Comparison of ENCODE assay signal across 1 cellular context in the genomic region with DNA sequence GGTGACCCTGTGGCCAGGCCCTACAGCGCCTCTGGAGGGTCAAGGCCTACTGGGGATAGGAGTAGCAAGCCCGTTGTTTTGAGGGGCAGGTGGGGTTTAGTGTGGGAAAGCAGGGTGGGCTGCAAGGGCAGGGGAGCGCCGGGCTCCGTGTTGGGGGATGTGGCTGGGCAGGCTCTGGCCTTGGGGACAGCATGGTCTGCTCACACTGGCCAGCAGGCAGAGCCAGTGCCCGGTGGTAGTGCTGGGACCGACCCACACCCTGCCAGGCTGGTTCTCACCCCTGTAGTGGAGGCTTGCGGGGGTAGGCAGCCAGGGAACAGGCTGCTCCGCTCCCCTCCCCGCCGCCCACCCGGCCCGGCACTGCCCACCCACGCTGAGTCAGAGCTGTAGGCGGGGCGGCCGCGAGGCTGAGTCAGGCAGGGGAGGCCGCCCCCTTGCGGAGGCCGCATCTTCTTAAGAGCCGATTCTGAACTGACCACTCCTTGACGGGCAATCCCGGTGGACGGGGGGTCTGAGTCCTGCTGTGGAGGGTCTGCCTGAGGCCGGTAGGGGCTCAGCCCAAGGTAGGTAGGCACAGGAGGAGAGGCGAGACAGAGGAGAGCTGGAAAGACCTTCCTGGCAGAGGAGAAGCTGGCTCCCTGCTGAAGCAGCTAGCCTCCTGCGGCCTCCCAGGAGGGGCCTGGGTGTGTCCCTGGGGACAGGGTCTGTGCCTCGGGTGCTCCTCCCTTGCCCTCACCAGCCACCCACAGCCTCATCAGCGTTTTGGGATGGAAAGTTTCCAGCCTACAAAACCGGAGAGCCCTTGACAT.
TF ChIP-seq lines count a peak whose summit lies in the region.

No MANE protein-coding gene starts in this region.

TF ChIP-seq in K562, 482 proteins besides CTCF, POLR2A, EP300 and RAD21 (continued from another document and continues in another):
- TF ChIP-seq, protein P1, sequence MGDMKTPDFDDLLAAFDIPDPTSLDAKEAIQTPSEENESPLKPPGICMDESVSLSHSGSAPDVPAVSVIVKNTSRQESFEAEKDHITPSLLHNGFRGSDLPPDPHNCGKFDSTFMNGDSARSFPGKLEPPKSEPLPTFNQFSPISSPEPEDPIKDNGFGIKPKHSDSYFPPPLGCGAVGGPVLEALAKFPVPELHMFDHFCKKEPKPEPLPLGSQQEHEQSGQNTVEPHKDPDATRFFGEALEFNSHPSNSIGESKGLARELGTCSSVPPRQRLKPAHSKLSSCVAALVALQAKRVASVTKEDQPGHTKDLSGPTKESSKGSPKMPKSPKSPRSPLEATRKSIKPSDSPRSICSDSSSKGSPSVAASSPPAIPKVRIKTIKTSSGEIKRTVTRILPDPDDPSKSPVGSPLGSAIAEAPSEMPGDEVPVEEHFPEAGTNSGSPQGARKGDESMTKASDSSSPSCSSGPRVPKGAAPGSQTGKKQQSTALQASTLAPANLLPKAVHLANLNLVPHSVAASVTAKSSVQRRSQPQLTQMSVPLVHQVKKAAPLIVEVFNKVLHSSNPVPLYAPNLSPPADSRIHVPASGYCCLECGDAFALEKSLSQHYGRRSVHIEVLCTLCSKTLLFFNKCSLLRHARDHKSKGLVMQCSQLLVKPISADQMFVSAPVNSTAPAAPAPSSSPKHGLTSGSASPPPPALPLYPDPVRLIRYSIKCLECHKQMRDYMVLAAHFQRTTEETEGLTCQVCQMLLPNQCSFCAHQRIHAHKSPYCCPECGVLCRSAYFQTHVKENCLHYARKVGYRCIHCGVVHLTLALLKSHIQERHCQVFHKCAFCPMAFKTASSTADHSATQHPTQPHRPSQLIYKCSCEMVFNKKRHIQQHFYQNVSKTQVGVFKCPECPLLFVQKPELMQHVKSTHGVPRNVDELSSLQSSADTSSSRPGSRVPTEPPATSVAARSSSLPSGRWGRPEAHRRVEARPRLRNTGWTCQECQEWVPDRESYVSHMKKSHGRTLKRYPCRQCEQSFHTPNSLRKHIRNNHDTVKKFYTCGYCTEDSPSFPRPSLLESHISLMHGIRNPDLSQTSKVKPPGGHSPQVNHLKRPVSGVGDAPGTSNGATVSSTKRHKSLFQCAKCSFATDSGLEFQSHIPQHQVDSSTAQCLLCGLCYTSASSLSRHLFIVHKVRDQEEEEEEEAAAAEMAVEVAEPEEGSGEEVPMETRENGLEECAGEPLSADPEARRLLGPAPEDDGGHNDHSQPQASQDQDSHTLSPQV (IDR thresholded peaks at IDR 0.05): peak; percentile 70
- TF ChIP-seq BACH1 (tag; IDR thresholded peaks at IDR 0.05) (peak; percentile 67; the same call in 1 of the 2 replicates), ZNF830 (CRISPR knock-in tag; IDR thresholded peaks at IDR 0.05) (0 out of 2 replicates have a peak, but pooled peaks have one; percentile 51), COPS2 (conservative IDR thresholded peaks at IDR 0.05) (no peak), ZNF347 (CRISPR knock-in tag; IDR thresholded peaks at IDR 0.05; ENCODE audit: low read depth) (no peak), TSC22D4 (tag; IDR thresholded peaks at IDR 0.05) (no peak), ZNF174 (CRISPR knock-in tag; IDR thresholded peaks at IDR 0.05) (no peak), BDP1 (IDR thresholded peaks at IDR 0.05; ENCODE audit: insufficient read depth, insufficient read length) (no peak), RB1 (IDR thresholded peaks at IDR 0.05; ENCODE audit: low read depth) (peak; percentile 52; the same call in 1 of the 2 replicates), ZFP1 (CRISPR knock-in tag; IDR thresholded peaks at IDR 0.05) (no peak), POLR3A (IDR thresholded peaks at IDR 0.05; ENCODE audit: borderline replicate concordance, extremely low read depth, insufficient read depth, insufficient read length) (no peak), C11orf30 (IDR thresholded peaks at IDR 0.05; ENCODE audit: low read depth) (peak; percentile 76), SP2 (IDR thresholded peaks at IDR 0.05; ENCODE audit: extremely low read depth, low read depth, low read length, poor library complexity, severe bottlenecking) (no peak), HNRNPH1 (optimal IDR thresholded peaks at IDR 0.05; ENCODE audit: low read depth, low read length) (no peak), NRF1 (conservative IDR thresholded peaks at IDR 0.05 in 1 of 2, IDR thresholded peaks at IDR 0.05 in 1 of 2) (no peak; a peak in 1 of 4 replicates), ESRRB (CRISPR knock-in tag; IDR thresholded peaks at IDR 0.05; ENCODE audit: borderline replicate concordance) (no peak), PHB (CRISPR knock-in tag; IDR thresholded peaks at IDR 0.05) (no peak), ETV5 (CRISPR knock-in tag; IDR thresholded peaks at IDR 0.05; ENCODE audit: low read depth) (no peak), SMARCC2 (IDR thresholded peaks at IDR 0.05; ENCODE audit: low read depth) (peak; percentile 73; the same call in 1 of the 2 replicates), FOXA3 (CRISPR knock-in tag; conservative IDR thresholded peaks at IDR 0.05 in 1 of 2, IDR thresholded peaks at IDR 0.05 in 1 of 2) (no peak), ZNF668 (CRISPR knock-in tag; IDR thresholded peaks at IDR 0.05) (no peak), SMARCA4 (IDR thresholded peaks at IDR 0.05) (peak; percentile 69), KLF13 (tag; IDR thresholded peaks at IDR 0.05; ENCODE audit: borderline replicate concordance, low read depth) (0 out of 2 replicates have a peak, but pooled peaks have one; percentile 15), PML (IDR thresholded peaks at IDR 0.05; ENCODE audit: low read length) (no peak), RBM34 (IDR thresholded peaks at IDR 0.05; ENCODE audit: borderline replicate concordance, insufficient read depth, low read length) (no peak), JUND (IDR thresholded peaks at IDR 0.05; ENCODE audit: borderline replicate concordance, low read depth, low read length) (peak; percentile 94), JUND (tag; IDR thresholded peaks at IDR 0.05; ENCODE audit: borderline replicate concordance, low read depth, low read length) (peak; percentile 89; the same call in 2 of the 3 replicates), TCF7 (IDR thresholded peaks at IDR 0.05; ENCODE audit: borderline replicate concordance) (0 out of 2 replicates have a peak, but pooled peaks have one; percentile 64), ZNF717 (CRISPR knock-in tag; IDR thresholded peaks at IDR 0.05) (no peak), FOSL1 (tag; conservative IDR thresholded peaks at IDR 0.05) (peak; percentile 97), KLF1 (tag; IDR thresholded peaks at IDR 0.05) (peak; percentile 56; the same call in 1 of the 2 replicates), ZC3H8 (IDR thresholded peaks at IDR 0.05) (no peak), HDAC1 (IDR thresholded peaks at IDR 0.05) (peak in 1 of 2 experiments; percentile 54; a peak in 1 of 4 replicates), ATF7 (IDR thresholded peaks at IDR 0.05) (0 out of 2 replicates have a peak, but pooled peaks have one; percentile 33), SMC3 (conservative IDR thresholded peaks at IDR 0.05; ENCODE audit: insufficient read depth, low read depth, low read length) (peak; percentile 64), KDM5B (IDR thresholded peaks at IDR 0.05; ENCODE audit: insufficient replicate concordance, low read depth, low read length) (peak; percentile 51), RBBP5 (IDR thresholded peaks at IDR 0.05; ENCODE audit: borderline replicate concordance, insufficient read depth, low read length, poor library complexity, severe bottlenecking) (peak; percentile 55), MEF2D (tag; conservative IDR thresholded peaks at IDR 0.05; ENCODE audit: low read depth) (0 out of 2 replicates have a peak, but pooled peaks have one; percentile 13), XRCC4 (IDR thresholded peaks at IDR 0.05; ENCODE audit: extremely low read depth, insufficient read depth, insufficient read length) (no peak), ZNF133 (CRISPR knock-in tag; IDR thresholded peaks at IDR 0.05) (no peak), HIVEP1 (CRISPR knock-in tag; IDR thresholded peaks at IDR 0.05) (0 out of 2 replicates have a peak, but pooled peaks have one; percentile 48), SRSF3 (IDR thresholded peaks at IDR 0.05; ENCODE audit: insufficient read depth, low read length) (no peak), YY1 (IDR thresholded peaks at IDR 0.05; ENCODE audit: borderline replicate concordance in 1 of 3, control insufficient read depth in 1 of 3, extremely low read depth in 1 of 3, insufficient read depth in 3 of 3, insufficient read length in 1 of 3, insufficient replicate concordance in 2 of 3, low read depth in 1 of 3, low read length in 2 of 3) (peak in 1 of 3 experiments; percentile 47), LARP7 (IDR thresholded peaks at IDR 0.05) (0 out of 2 replicates have a peak, but pooled peaks have one; percentile 12), ZNF324 (CRISPR knock-in tag; IDR thresholded peaks at IDR 0.05) (no peak), FOXJ2 (tag; IDR thresholded peaks at IDR 0.05) (no peak), RBFOX2 (IDR thresholded peaks at IDR 0.05; ENCODE audit: low read depth, low read length) (peak; percentile 71)
- TF ChIP-seq, protein P2, sequence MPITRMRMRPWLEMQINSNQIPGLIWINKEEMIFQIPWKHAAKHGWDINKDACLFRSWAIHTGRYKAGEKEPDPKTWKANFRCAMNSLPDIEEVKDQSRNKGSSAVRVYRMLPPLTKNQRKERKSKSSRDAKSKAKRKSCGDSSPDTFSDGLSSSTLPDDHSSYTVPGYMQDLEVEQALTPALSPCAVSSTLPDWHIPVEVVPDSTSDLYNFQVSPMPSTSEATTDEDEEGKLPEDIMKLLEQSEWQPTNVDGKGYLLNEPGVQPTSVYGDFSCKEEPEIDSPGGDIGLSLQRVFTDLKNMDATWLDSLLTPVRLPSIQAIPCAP (CRISPR knock-in tag; IDR thresholded peaks at IDR 0.05; ENCODE audit: borderline replicate concordance): no peak
- TF ChIP-seq, protein P3, sequence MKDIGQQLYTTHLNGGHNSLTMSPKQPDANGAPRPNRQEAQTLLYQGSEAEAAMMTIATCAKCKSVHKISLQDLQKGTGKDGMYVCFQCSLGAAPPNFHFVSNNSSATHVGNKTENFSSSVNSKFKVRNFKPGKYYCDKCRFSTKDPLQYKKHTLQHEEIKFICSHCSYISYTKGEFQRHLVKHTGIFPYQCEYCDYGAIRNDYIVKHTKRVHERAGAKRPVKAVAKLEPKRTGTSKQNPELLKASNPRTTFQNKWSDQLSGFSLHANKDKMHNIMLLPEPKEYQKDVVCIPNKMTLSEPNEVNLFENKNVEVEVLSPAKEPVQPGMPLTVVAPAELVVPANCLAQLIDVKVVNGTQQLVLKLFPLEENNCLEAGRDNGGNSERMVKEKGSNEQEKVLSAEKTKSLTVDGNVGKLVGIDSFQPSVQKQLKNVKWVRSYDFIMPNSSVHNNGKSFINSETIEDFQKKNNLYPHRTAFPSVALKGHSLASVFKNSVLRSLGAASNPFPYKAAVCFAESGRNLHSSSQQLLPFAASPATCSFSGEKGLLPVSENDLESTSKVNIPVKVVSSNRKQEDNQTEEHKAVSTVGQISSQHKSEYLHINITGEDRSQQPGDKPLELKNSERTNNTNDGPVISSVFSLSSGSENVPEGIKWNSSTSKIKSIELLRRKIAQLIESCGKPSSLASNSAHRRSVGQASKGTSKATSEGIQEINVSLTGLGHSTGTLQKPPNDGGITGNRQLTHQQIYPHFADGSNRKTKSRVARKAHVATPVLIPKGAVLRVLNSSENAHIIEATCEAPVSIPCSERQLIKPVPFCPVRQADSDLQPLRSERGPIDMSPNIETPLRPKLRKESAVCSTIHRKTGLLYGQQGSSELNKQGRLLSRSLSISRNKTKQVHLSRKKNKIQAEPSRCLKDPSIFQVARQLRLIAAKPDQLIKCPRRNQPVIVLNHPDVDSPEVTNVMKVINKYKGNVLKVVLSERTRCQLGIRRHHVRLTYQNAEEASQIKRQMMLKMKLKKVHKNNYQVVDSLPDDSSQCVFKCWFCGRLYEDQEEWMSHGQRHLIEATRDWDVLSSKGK (CRISPR knock-in tag; IDR thresholded peaks at IDR 0.05): no peak
- TF ChIP-seq, protein P4, sequence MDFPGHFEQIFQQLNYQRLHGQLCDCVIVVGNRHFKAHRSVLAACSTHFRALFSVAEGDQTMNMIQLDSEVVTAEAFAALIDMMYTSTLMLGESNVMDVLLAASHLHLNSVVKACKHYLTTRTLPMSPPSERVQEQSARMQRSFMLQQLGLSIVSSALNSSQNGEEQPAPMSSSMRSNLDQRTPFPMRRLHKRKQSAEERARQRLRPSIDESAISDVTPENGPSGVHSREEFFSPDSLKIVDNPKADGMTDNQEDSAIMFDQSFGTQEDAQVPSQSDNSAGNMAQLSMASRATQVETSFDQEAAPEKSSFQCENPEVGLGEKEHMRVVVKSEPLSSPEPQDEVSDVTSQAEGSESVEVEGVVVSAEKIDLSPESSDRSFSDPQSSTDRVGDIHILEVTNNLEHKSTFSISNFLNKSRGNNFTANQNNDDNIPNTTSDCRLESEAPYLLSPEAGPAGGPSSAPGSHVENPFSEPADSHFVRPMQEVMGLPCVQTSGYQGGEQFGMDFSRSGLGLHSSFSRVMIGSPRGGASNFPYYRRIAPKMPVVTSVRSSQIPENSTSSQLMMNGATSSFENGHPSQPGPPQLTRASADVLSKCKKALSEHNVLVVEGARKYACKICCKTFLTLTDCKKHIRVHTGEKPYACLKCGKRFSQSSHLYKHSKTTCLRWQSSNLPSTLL (IDR thresholded peaks at IDR 0.05): no peak
- TF ChIP-seq, protein P5, sequence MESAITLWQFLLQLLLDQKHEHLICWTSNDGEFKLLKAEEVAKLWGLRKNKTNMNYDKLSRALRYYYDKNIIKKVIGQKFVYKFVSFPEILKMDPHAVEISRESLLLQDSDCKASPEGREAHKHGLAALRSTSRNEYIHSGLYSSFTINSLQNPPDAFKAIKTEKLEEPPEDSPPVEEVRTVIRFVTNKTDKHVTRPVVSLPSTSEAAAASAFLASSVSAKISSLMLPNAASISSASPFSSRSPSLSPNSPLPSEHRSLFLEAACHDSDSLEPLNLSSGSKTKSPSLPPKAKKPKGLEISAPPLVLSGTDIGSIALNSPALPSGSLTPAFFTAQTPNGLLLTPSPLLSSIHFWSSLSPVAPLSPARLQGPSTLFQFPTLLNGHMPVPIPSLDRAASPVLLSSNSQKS (CRISPR knock-in tag; IDR thresholded peaks at IDR 0.05): no peak
- TF ChIP-seq, protein P6, sequence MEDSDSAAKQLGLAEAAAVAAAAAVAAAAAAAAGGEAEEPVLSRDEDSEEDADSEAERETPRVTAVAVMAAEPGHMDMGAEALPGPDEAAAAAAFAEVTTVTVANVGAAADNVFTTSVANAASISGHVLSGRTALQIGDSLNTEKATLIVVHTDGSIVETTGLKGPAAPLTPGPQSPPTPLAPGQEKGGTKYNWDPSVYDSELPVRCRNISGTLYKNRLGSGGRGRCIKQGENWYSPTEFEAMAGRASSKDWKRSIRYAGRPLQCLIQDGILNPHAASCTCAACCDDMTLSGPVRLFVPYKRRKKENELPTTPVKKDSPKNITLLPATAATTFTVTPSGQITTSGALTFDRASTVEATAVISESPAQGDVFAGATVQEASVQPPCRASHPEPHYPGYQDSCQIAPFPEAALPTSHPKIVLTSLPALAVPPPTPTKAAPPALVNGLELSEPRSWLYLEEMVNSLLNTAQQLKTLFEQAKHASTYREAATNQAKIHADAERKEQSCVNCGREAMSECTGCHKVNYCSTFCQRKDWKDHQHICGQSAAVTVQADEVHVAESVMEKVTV (CRISPR knock-in tag; IDR thresholded peaks at IDR 0.05): peak; percentile 67
- TF ChIP-seq, protein P7, sequence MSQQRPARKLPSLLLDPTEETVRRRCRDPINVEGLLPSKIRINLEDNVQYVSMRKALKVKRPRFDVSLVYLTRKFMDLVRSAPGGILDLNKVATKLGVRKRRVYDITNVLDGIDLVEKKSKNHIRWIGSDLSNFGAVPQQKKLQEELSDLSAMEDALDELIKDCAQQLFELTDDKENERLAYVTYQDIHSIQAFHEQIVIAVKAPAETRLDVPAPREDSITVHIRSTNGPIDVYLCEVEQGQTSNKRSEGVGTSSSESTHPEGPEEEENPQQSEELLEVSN (IDR thresholded peaks at IDR 0.05; ENCODE audit: borderline replicate concordance in 1 of 2, extremely low read depth in 1 of 2, insufficient read depth in 1 of 2, insufficient read length in 1 of 2, low read depth in 1 of 2, low read length in 1 of 2, poor library complexity in 1 of 2, severe bottlenecking in 1 of 2): peak in 1 of 2 experiments; percentile 32
